In genomic region chr18:54983041-54983686, GRCh38 we compare ENCODE assay signal across 9 cellular contexts. TPM values are rescaled to one million over a fixed set of nuclear protein-coding genes. Genes with fewer than 3 reads are reported as not detected.
DNase-seq lines count a peak whose midpoint lies in the region; ATAC-seq and TF ChIP-seq lines count a peak whose summit lies in the region.
"Had no signal": no experiment of that assay in that cellular context is flagged by ENCODE, and none has a peak within 500 bp of the region (broad histone marks: within the 10 kb centered on the region; RNA-seq: fewer than 3 reads in every experiment).

No MANE protein-coding gene starts in this region.

- H3K9me2 ChIP-seq in HCT116 (ENCODE audit: insufficient read depth): no peaks in the 10 kb centered on the region

- H3K4me3 ChIP-seq in HCT116 (replicated peaks in 1 of 2; ENCODE audit: low read depth in 1 of 2, low read length in 2 of 2): no peak overlapping the region
- H3K4me3 ChIP-seq in NB4 (ENCODE audit: low read depth, low read length): no peak overlapping the region
- H3K4me3 ChIP-seq in prostate gland: no peak overlapping the region

- peaks cover 0 to 4% of the 10 kb centered on the region in 2 experiments; a peak in 1 of 4 replicates for H3K4me1 ChIP-seq in HCT116 (ENCODE audit: control insufficient read depth in 1 of 2, insufficient read depth in 2 of 2, low read length in 2 of 2)
- no peaks in the 10 kb centered on the region for H3K4me1 ChIP-seq in foreskin keratinocyte
- H3K4me1 ChIP-seq in prostate gland (replicated peaks): no peaks in the 10 kb centered on the region

- 24% methylated on average over 9 of the region's 9 CpGs for WGBS in prostate gland

- CTCF ChIA-PET in HCT116 (lab: Charles Lee): interaction anchor here (0.6 to 3.3 kb wide), 8 partner anchors 11 to 539 kb away, joined by 3 to 22 read pairs (median 4); no protein-coding TSS in a partner anchor

- H3K36me3 ChIP-seq in HCT116 (ENCODE audit: control insufficient read depth in 1 of 2, insufficient read depth in 2 of 2, low read length in 2 of 2): no peaks in the 10 kb centered on the region
- no peaks in the 10 kb centered on the region for H3K36me3 ChIP-seq in prostate gland

- DNase-seq in activated CD4-positive, alpha-beta T cell treated with anti-CD3 and anti-CD28 coated beads, Interleukin-2, amount 10 ng/mL, durations not matched to agents 24 days and 14 days: peak; percentile 64
- no peak for DNase-seq in activated CD4-positive, alpha-beta T cell treated with anti-CD3 and anti-CD28 coated beads, Interleukin-2, amount 50 U/mL, for 48 hours
- DNase-seq in HCT116 (ENCODE audit: low read depth, low spot score): peak; percentile 47
- peak; percentile 64 for DNase-seq in NB4 (ENCODE audit: low read depth)
- DNase-seq in SW480 (ENCODE audit: low spot score): peak; percentile 44
- DNase-seq in foreskin keratinocyte: peak; percentile 18 to 49
- no peak for DNase-seq in prostate gland (ENCODE audit: low spot score)
- DNase-seq in stimulated activated CD4-positive, alpha-beta T cell treated with anti-CD3 and anti-CD28 coated beads, Interleukin-2, amount 100 ng/mL, for 48 hours: no peak

- TF ChIP-seq POLR2A in HCT116 (IDR thresholded peaks at IDR 0.05; ENCODE audit: borderline replicate concordance, extremely low read depth, insufficient read depth, insufficient read length) (no peak), NB4 (IDR thresholded peaks at IDR 0.05; ENCODE audit: extremely low read depth, insufficient read length) (no peak), prostate gland (IDR thresholded peaks at IDR 0.05) (no peak)

- no TSS peak for BruUV-seq in HCT116 (replicated peaks; lab: Mats Ljungman, UMichigan)

- no peak overlapping the region for H3K4me3 Mint-ChIP-seq in activated CD4-positive, alpha-beta T cell treated with anti-CD3 and anti-CD28 coated beads, Interleukin-2, amount 10 ng/mL, durations not matched to agents 24 days and 14 days

- POLR2A ChIA-PET in HCT116 (lab: Charles Lee): no interaction called here

- intact Hi-C loops in activated CD4-positive, alpha-beta T cell treated with anti-CD3 and anti-CD28 coated beads, Interleukin-2, amount 10 ng/mL, durations not matched to agents 24 days and 14 days (cut with micrococcal nuclease): loop anchor here (1.0 to 2.0 kb wide), 4 partner anchors 304 to 590 kb away; no protein-coding TSS in a partner anchor
- intact Hi-C loops in HCT116 (cut with micrococcal nuclease) (loop anchor here (1.0 to 5.0 kb wide), 4 partner anchors 304 to 591 kb away; no protein-coding TSS in a partner anchor), prostate gland (cut with DNase I) (loop anchor here (5.0 to 10.0 kb wide), 2 partner anchors 306 to 588 kb away; no protein-coding TSS in a partner anchor)

- peak; percentile 86 for TF ChIP-seq RAD21 in HCT116 (IDR thresholded peaks at IDR 0.05; ENCODE audit: low read depth)

- peaks cover 8% of the 10 kb centered on the region for H3K27me3 Mint-ChIP-seq in activated CD4-positive, alpha-beta T cell treated with anti-CD3 and anti-CD28 coated beads, Interleukin-2, amount 10 ng/mL, durations not matched to agents 24 days and 14 days

- TF ChIP-seq CTCF in HCT116 (IDR thresholded peaks at IDR 0.05 in 2 of 3, conservative IDR thresholded peaks at IDR 0.05 in 1 of 3; ENCODE audit: borderline replicate concordance in 1 of 3, insufficient read depth in 1 of 3, low read depth in 2 of 3, low read length in 2 of 3): peak; percentile 46 to 74 (median 67); a peak in 5 of 6 replicates
- TF ChIP-seq CTCF in NB4 (IDR thresholded peaks at IDR 0.05; ENCODE audit: low read depth, low read length): peak; percentile 36
- peak; percentile 84 for TF ChIP-seq CTCF in foreskin keratinocyte (conservative IDR thresholded peaks at IDR 0.05)
- TF ChIP-seq CTCF in prostate gland (IDR thresholded peaks at IDR 0.05): peak; percentile 52 to 79 (median 74)

- H3K9me3 ChIP-seq in HCT116 (ENCODE audit: control insufficient read depth in 1 of 2, insufficient read depth in 1 of 2, low read depth in 1 of 2, low read length in 2 of 2) (no peaks in the 10 kb centered on the region), prostate gland (no peaks in the 10 kb centered on the region)

- RAD21 ChIA-PET in HCT116 (lab: Charles Lee; ENCODE audit: low non-redundant PET in 1 of 2, low total read pairs in 2 of 2, uncharacterized antibody in 2 of 2, unreplicated experiment in 2 of 2): interaction anchor here (0.6 to 1.5 kb wide), 3 partner anchors 30 to 304 kb away, joined by 3 to 7 read pairs (median 3); no protein-coding TSS in a partner anchor

- no peaks in the 10 kb centered on the region for H3K4me1 Mint-ChIP-seq in activated CD4-positive, alpha-beta T cell treated with anti-CD3 and anti-CD28 coated beads, Interleukin-2, amount 10 ng/mL, durations not matched to agents 24 days and 14 days

- peak overlapping the region; percentile 78 for H2AFZ ChIP-seq in HCT116 (ENCODE audit: low read depth, low read length, poor library complexity, severe bottlenecking)

- H3K4me2 ChIP-seq in HCT116 (ENCODE audit: low read length): peak overlapping the region; percentile 15

- no peaks in the 10 kb centered on the region for H3K79me2 ChIP-seq in HCT116 (ENCODE audit: insufficient read depth, low read length)

- H3K27me3 ChIP-seq in HCT116 (ENCODE audit: insufficient read depth, low read length) (no peaks in the 10 kb centered on the region), foreskin keratinocyte (no peaks in the 10 kb centered on the region), prostate gland (replicated peaks; ENCODE audit: insufficient read depth) (no peaks in the 10 kb centered on the region)

- no peaks in the 10 kb centered on the region for H4K20me1 ChIP-seq in HCT116 (ENCODE audit: insufficient read depth)

- peak; percentile 96 for ATAC-seq in HCT116
- ATAC-seq in foreskin keratinocyte: peak; percentile 88

- H3K27ac ChIP-seq in HCT116 (ENCODE audit: low read depth, low read length): no peak overlapping the region
- no peak overlapping the region for H3K27ac ChIP-seq in foreskin keratinocyte
- no peak overlapping the region for H3K27ac ChIP-seq in prostate gland
- H3K27ac ChIP-seq: epithelial cell of prostate had no signal

- H3K36me3 Mint-ChIP-seq in activated CD4-positive, alpha-beta T cell treated with anti-CD3 and anti-CD28 coated beads, Interleukin-2, amount 10 ng/mL, durations not matched to agents 24 days and 14 days (ENCODE audit: low read depth): no peaks in the 10 kb centered on the region

- H3K27ac Mint-ChIP-seq in activated CD4-positive, alpha-beta T cell treated with anti-CD3 and anti-CD28 coated beads, Interleukin-2, amount 10 ng/mL, durations not matched to agents 24 days and 14 days: no peak overlapping the region

- no peak overlapping the region for H3K9ac ChIP-seq in HCT116 (ENCODE audit: low read length)

- no peaks in the 10 kb centered on the region for H3K9me3 Mint-ChIP-seq in activated CD4-positive, alpha-beta T cell treated with anti-CD3 and anti-CD28 coated beads, Interleukin-2, amount 10 ng/mL, durations not matched to agents 24 days and 14 days

TF ChIP-seq in HCT116, 20 proteins besides CTCF, POLR2A, EP300 and RAD21:
- no peak for TF ChIP-seq MAX (IDR thresholded peaks at IDR 0.05)
- no peak for TF ChIP-seq ELF1 (IDR thresholded peaks at IDR 0.05; ENCODE audit: borderline replicate concordance, low read depth)
- no peak for TF ChIP-seq EGR1 (IDR thresholded peaks at IDR 0.05; ENCODE audit: low read depth)
- TF ChIP-seq YY1 (IDR thresholded peaks at IDR 0.05; ENCODE audit: extremely low read depth, insufficient replicate concordance, low read depth, low read length): no peak

RNA-seq across cellular contexts. Expression of gene CCDC68, which starts 23.9 kb away (rescaled TPM):
- not detected in 2 replicates for total RNA-seq in activated CD4-positive, alpha-beta T cell treated with anti-CD3 and anti-CD28 coated beads, Interleukin-2, amount 10 ng/mL, durations not matched to agents 24 days and 14 days
- total RNA-seq in HCT116 (2021; ENCODE audit: unreplicated experiment): 6.6 TPM
- 1.5 and 2.1 TPM in 2 replicates for polyA plus RNA-seq in HCT116 (2012)
- 3.9 and 4.0 TPM in 2 replicates for total RNA-seq in foreskin keratinocyte
- polyA plus RNA-seq in foreskin keratinocyte: 0.78 and 1.4 TPM in 2 replicates
- total RNA-seq in prostate gland: 10 to 100 TPM in 1 of 2 donors, 1 to 10 TPM in 1; 7.9 to 20.8 TPM

Comparison
In these comparisons a context has a peak if more than half of its experiments do, and no peak if none do; other contexts are left out.
1. DNase-seq: peak in activated CD4-positive, alpha-beta T cell treated with anti-CD3 and anti-CD28 coated beads, Interleukin-2, amount 10 ng/mL, durations not matched to agents 24 days and 14 days (single experiment), HCT116 (single experiment), NB4 (single experiment), SW480 (single experiment) and foreskin keratinocyte (2 of 2); none in activated CD4-positive, alpha-beta T cell treated with anti-CD3 and anti-CD28 coated beads, Interleukin-2, amount 50 U/mL, for 48 hours (0 of 2), prostate gland (single experiment) and stimulated activated CD4-positive, alpha-beta T cell treated with anti-CD3 and anti-CD28 coated beads, Interleukin-2, amount 100 ng/mL, for 48 hours (0 of 2).
2. Peak in every context shown above with its lines, with median percentiles within 50 percentile points of each other: CTCF ChIP-seq.